In the genomic region with DNA sequence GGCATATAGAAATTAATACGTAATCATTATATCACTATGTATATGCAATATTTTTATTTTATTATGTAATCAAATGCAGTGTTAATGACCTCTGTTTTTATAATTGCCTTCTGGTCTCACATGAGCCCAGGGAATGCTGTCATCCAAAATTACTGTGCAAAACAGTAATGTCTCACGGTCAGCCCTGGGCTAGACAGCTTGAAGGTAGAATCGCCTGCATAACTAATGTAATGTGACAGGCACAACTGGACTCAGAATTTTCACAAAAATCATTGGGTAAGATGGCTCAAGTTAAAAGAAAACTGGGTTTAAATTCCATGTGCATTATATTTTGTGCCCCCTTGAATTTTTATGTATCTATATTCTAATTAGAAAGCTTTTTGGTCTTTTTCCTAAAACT, we compare ENCODE assay signal across 15 cellular contexts.
DNase-seq lines count a peak whose midpoint lies in the region; ATAC-seq and TF ChIP-seq lines count a peak whose summit lies in the region.
"Had no signal": no experiment of that assay in that cellular context is flagged by ENCODE, and none has a peak within 500 bp of the region (broad histone marks: within the 10 kb centered on the region; RNA-seq: fewer than 3 reads in every experiment).

No MANE protein-coding gene starts in this region.

- H3K9me3 ChIP-seq in psoas muscle: no peaks in the 10 kb centered on the region
- H3K9me3 ChIP-seq: HAP-1 had no signal

- H3K9me3 Mint-ChIP-seq in activated T-cell treated with anti-CD3 and anti-CD28 coated beads, Interleukin-2, amount 50 U/mL, for 72 hours: peaks cover 0 to 3% of the 10 kb centered on the region in 2 donors

- 46 to 52% (median 49%) methylated on average over 3 of the region's 3 CpGs for WGBS in psoas muscle, 3 donors

- no peak for TF ChIP-seq CTCF in psoas muscle (IDR thresholded peaks at IDR 0.05)

- intact Hi-C loops in psoas muscle (cut with DNase I): no loop called here

- no peaks in the 10 kb centered on the region for H3K27me3 Mint-ChIP-seq in activated T-cell treated with anti-CD3 and anti-CD28 coated beads, Interleukin-2, amount 50 U/mL, for 72 hours (ENCODE audit: low read depth)
- H3K27me3 Mint-ChIP-seq: CD4-positive, alpha-beta memory T cell had no signal

- no peaks in the 10 kb centered on the region for H3K27me3 ChIP-seq in psoas muscle (ENCODE audit: insufficient read depth in 3 of 3, low read length in 2 of 3)

- no peak overlapping the region for H3K4me3 Mint-ChIP-seq in activated T-cell treated with anti-CD3 and anti-CD28 coated beads, Interleukin-2, amount 50 U/mL, for 72 hours
- H3K4me3 Mint-ChIP-seq: CD4-positive, alpha-beta memory T cell; HFFc6 had no signal

- no peak for ATAC-seq in psoas muscle
- no peak for ATAC-seq in activated T-cell treated with anti-CD3 and anti-CD28 coated beads, Interleukin-2, amount 50 U/mL, for 72 hours (replicated peaks in 1 of 2)

- H3K36me3 ChIP-seq in psoas muscle (ENCODE audit: insufficient read depth in 1 of 2, low read depth in 1 of 2): no peaks in the 10 kb centered on the region
- H3K36me3 ChIP-seq: HAP-1 had no signal

- no peak overlapping the region for H3K4me3 ChIP-seq in psoas muscle
- H3K4me3 ChIP-seq: HAP-1 had no signal

- no peaks in the 10 kb centered on the region for H3K36me3 Mint-ChIP-seq in activated T-cell treated with anti-CD3 and anti-CD28 coated beads, Interleukin-2, amount 50 U/mL, for 72 hours (ENCODE audit: insufficient read depth in 2 of 2)
- H3K36me3 Mint-ChIP-seq: CD4-positive, alpha-beta memory T cell had no signal

- no peaks in the 10 kb centered on the region for H3K4me1 ChIP-seq in psoas muscle
- H3K4me1 ChIP-seq: HAP-1 had no signal

- DNase-seq in DMS 273 treated with DMSO at 0.1 percent for 48 hours (lab: John Stamatoyannopoulos, UW) (peak; percentile 15), NCI-H446 treated with DMSO at 0.1 percent for 48 hours (lab: John Stamatoyannopoulos, UW) (peak; percentile 22), cerebellar cortex (ENCODE audit: low spot score) (peak; percentile 58), psoas muscle (no peak)
- no peak for DNase-seq in activated naive CD4-positive, alpha-beta T cell (lab: John Stamatoyannopoulos, UW)
- DNase-seq in activated T-cell treated with anti-CD3 and anti-CD28 coated beads, Interleukin-2, amount 50 U/mL, for 72 hours: no peak
- DNase-seq: Calu3; CD4-positive, alpha-beta memory T cell; COR-L47; DMS79; EL; GF-D8; GOT3; HFFc6 had no signal

- no peaks in the 10 kb centered on the region for H3K4me1 Mint-ChIP-seq in activated T-cell treated with anti-CD3 and anti-CD28 coated beads, Interleukin-2, amount 50 U/mL, for 72 hours (ENCODE audit: low read depth)
- H3K4me1 Mint-ChIP-seq: CD4-positive, alpha-beta memory T cell had no signal

- no peak overlapping the region for H3K27ac Mint-ChIP-seq in activated T-cell treated with anti-CD3 and anti-CD28 coated beads, Interleukin-2, amount 50 U/mL, for 72 hours
- H3K27ac Mint-ChIP-seq: CD4-positive, alpha-beta memory T cell; HFFc6 had no signal

- H3K27ac ChIP-seq in psoas muscle: no peak overlapping the region

Comparison
In these comparisons a context has a peak if more than half of its experiments do, and no peak if none do; other contexts are left out.
1. DNase-seq: peak in DMS 273 treated with DMSO at 0.1 percent for 48 hours (single experiment), NCI-H446 treated with DMSO at 0.1 percent for 48 hours (single experiment) and cerebellar cortex (single experiment); none in psoas muscle (0 of 2), activated naive CD4-positive, alpha-beta T cell (0 of 4) and activated T-cell treated with anti-CD3 and anti-CD28 coated beads, Interleukin-2, amount 50 U/mL, for 72 hours (0 of 2).